ENCODE assay signal across 1 cellular context in genomic region chr20:1118336-1119127, GRCh38.
A peak's percentile ranks its signal among the peaks of the same experiment; 100 is the strongest.
TF ChIP-seq lines count a peak whose summit lies in the region.

PSMF1 (plus strand) TSS chr20:1118602; CDS start chr20:1118774, 172 bp downstream.

TF ChIP-seq in K562, 482 proteins besides CTCF, POLR2A, EP300 and RAD21 (continued from another document):
- TF ChIP-seq FOSL1 (tag; conservative IDR thresholded peaks at IDR 0.05), result peak; percentile 45
- TF ChIP-seq RAD51 (IDR thresholded peaks at IDR 0.05; ENCODE audit: borderline replicate concordance, low read depth), result no peak
- no peak for TF ChIP-seq NR2F6 (CRISPR knock-in tag; IDR thresholded peaks at IDR 0.05)
- TF ChIP-seq PTRF (tag; IDR thresholded peaks at IDR 0.05), result no peak
- peak; percentile 91 for TF ChIP-seq CXXC5 (CRISPR knock-in tag; IDR thresholded peaks at IDR 0.05)
- no peak for TF ChIP-seq CREB3L1 (IDR thresholded peaks at IDR 0.05; ENCODE audit: borderline replicate concordance, low read depth)
- no peak for TF ChIP-seq ZNF766 (CRISPR knock-in tag; conservative IDR thresholded peaks at IDR 0.05)
- TF ChIP-seq HCFC1 (IDR thresholded peaks at IDR 0.05; ENCODE audit: low read depth, low read length), result peak; percentile 89
- TF ChIP-seq ZFP91 (CRISPR knock-in tag; IDR thresholded peaks at IDR 0.05), result peak; percentile 61; the same call in 1 of the 2 replicates
- TF ChIP-seq ZNF165 (CRISPR knock-in tag; IDR thresholded peaks at IDR 0.05; ENCODE audit: borderline replicate concordance), result no peak
- TF ChIP-seq TSC22D4 (tag; IDR thresholded peaks at IDR 0.05), result no peak
- peak; percentile 45; the same call in 1 of the 2 replicates for TF ChIP-seq RNF2 (IDR thresholded peaks at IDR 0.05)
- peak; percentile 79; the same call in 1 of the 2 replicates for TF ChIP-seq CTBP1 (IDR thresholded peaks at IDR 0.05; ENCODE audit: borderline replicate concordance)
- TF ChIP-seq NR4A1 (CRISPR knock-in tag; IDR thresholded peaks at IDR 0.05), result no peak
- no peak for TF ChIP-seq NR4A1 (tag; IDR thresholded peaks at IDR 0.05)
- peak in 1 of 2 experiments; percentile 96; a peak in 2 of 4 replicates for TF ChIP-seq ZNF639 (CRISPR knock-in tag; conservative IDR thresholded peaks at IDR 0.05 in 1 of 2, IDR thresholded peaks at IDR 0.05 in 1 of 2)
- no peak for TF ChIP-seq TCFL5 (CRISPR knock-in tag; conservative IDR thresholded peaks at IDR 0.05)
- 0 out of 2 replicates have a peak, but pooled peaks have one; percentile 83 for TF ChIP-seq ATF6 (CRISPR knock-in tag; IDR thresholded peaks at IDR 0.05)
- no peak for TF ChIP-seq CLOCK (CRISPR knock-in tag; IDR thresholded peaks at IDR 0.05; ENCODE audit: borderline replicate concordance)
- no peak for TF ChIP-seq ZNF282 (CRISPR knock-in tag; IDR thresholded peaks at IDR 0.05)
- TF ChIP-seq NR0B1 (IDR thresholded peaks at IDR 0.05; ENCODE audit: partially characterized antibody), result no peak
- no peak for TF ChIP-seq ZNF212 (CRISPR knock-in tag; IDR thresholded peaks at IDR 0.05)
